ENCODE assay signal across 9 cellular contexts in the genomic region with DNA sequence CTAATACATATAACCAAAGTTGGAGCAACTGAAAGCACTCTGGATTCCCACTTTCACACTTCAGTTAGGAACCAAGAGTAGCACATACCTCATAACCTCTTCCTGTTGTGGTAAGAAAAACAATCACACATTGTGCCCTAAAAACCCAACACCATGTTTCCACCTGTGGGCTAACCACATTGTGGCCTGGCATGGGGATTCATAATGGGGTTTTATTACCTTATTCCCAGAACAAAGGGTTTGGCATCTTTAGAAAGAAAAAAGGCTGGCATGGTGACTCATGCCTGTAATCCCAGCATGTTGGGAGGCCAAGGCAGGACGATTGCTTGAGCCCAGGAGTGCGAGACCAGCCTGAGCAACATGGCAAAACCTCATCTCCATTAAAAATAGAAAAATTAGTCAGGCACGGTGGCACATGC.
DNase-seq lines count a peak whose midpoint lies in the region; ATAC-seq and TF ChIP-seq lines count a peak whose summit lies in the region.
"Had no signal": no experiment of that assay in that cellular context is flagged by ENCODE, and none has a peak within 500 bp of the region (broad histone marks: within the 10 kb centered on the region; RNA-seq: fewer than 3 reads in every experiment).

No MANE protein-coding gene starts in this region.

- H3F3A ChIP-seq in PC-3 (ENCODE audit: low read length, unreplicated experiment) = no peaks in the 10 kb centered on the region

- 0 out of 2 replicates have a peak overlapping the region, but pooled peaks have one; percentile 3 for H3K4me2 ChIP-seq in PC-3 (ENCODE audit: low read length)

- H3K4me3 Mint-ChIP-seq in activated naive CD8-positive, alpha-beta T cell treated with anti-CD3 and anti-CD28 coated beads, Interleukin-2, amount 50 U/mL, for 24 hours = peak overlapping the region; percentile 60

- H2AFZ ChIP-seq in PC-3 (ENCODE audit: low read length) = no peak overlapping the region

- H3K27ac ChIP-seq in PC-3 (ENCODE audit: low read length) (no peak overlapping the region), Peyer's patch (no peak overlapping the region)

- no peaks in the 10 kb centered on the region for H3K9me3 Mint-ChIP-seq in activated naive CD8-positive, alpha-beta T cell treated with anti-CD3 and anti-CD28 coated beads, Interleukin-2, amount 50 U/mL, for 24 hours

- peaks cover 17% of the 10 kb centered on the region for H3K4me1 Mint-ChIP-seq in activated naive CD8-positive, alpha-beta T cell treated with anti-CD3 and anti-CD28 coated beads, Interleukin-2, amount 50 U/mL, for 24 hours

- H4K20me1 ChIP-seq in PC-3 (ENCODE audit: low read length) = no peaks in the 10 kb centered on the region

- ATAC-seq in PC-3 = peak; percentile 94
- peak; percentile 83 for ATAC-seq in activated naive CD8-positive, alpha-beta T cell treated with anti-CD3 and anti-CD28 coated beads, Interleukin-2, amount 50 U/mL, for 24 hours

- peaks cover 1% of the 10 kb centered on the region for H3K36me3 Mint-ChIP-seq in activated naive CD8-positive, alpha-beta T cell treated with anti-CD3 and anti-CD28 coated beads, Interleukin-2, amount 50 U/mL, for 24 hours (ENCODE audit: low read depth)

- POLR2A ChIA-PET in PC-3 (lab: Charles Lee; ENCODE audit: unreplicated experiment) = no interaction called here

- TF ChIP-seq POLR2A in Peyer's patch (IDR thresholded peaks at IDR 0.05) = no peak

- H3K36me3 ChIP-seq in PC-3 (ENCODE audit: low read depth, low read length) (no peaks in the 10 kb centered on the region), Peyer's patch (no peaks in the 10 kb centered on the region)

- TF ChIP-seq CTCF in PC-3 (conservative IDR thresholded peaks at IDR 0.05; ENCODE audit: low read depth, low read length) = no peak
- no peak for TF ChIP-seq CTCF in Peyer's patch (IDR thresholded peaks at IDR 0.05)

- peaks cover 82% of the 10 kb centered on the region for H3K27me3 Mint-ChIP-seq in activated naive CD8-positive, alpha-beta T cell treated with anti-CD3 and anti-CD28 coated beads, Interleukin-2, amount 50 U/mL, for 24 hours

- H3K27me3 ChIP-seq in PC-3 (ENCODE audit: low read length) (no peaks in the 10 kb centered on the region), Peyer's patch (no peaks in the 10 kb centered on the region)

- BruUV-seq in PC-3 (replicated peaks; lab: Mats Ljungman, UMichigan) = no TSS peak

- DNase-seq in activated CD4-positive, alpha-beta T cell treated with anti-CD3 and anti-CD28 coated beads for 48 hours = peak; percentile 77
- no peak for DNase-seq in activated CD4-positive, alpha-beta T cell treated with anti-CD3 and anti-CD28 coated beads for 4 hours
- DNase-seq in PC-3 = peak; percentile 86
- DNase-seq in activated naive CD8-positive, alpha-beta T cell treated with anti-CD3 and anti-CD28 coated beads, Interleukin-2, amount 50 U/mL, for 24 hours = peak; percentile 77
- peak; percentile 83 for DNase-seq in stimulated activated CD8-positive, alpha-beta memory T cell treated with anti-CD3 and anti-CD28 coated beads, Interleukin-4, amount 100 ng/mL, for 48 hours
- no peak for DNase-seq in DMS 273 (lab: John Stamatoyannopoulos, UW; ENCODE audit: unreplicated experiment)
- no peak for DNase-seq in Peyer's patch
- DNase-seq in head of caudate nucleus = no peak
- DNase-seq: midbrain had no signal

- H3K9me3 ChIP-seq in PC-3 (ENCODE audit: low read length) = no peaks in the 10 kb centered on the region
- no peaks in the 10 kb centered on the region for H3K9me3 ChIP-seq in Peyer's patch

- CTCF ChIA-PET in PC-3 (lab: Charles Lee) = no interaction called here

- H3K4me1 ChIP-seq in PC-3 (ENCODE audit: insufficient read depth, low read length) (peaks cover 12% of the 10 kb centered on the region), Peyer's patch (no peaks in the 10 kb centered on the region)

- intact Hi-C loops in PC-3 (cut with micrococcal nuclease) = no loop called here
- intact Hi-C loops in head of caudate nucleus (cut with DNase I) = no loop called here

- H3K4me3 ChIP-seq in PC-3 (ENCODE audit: low read length) (no peak overlapping the region), Peyer's patch (no peak overlapping the region)

- no peak overlapping the region for H3K9ac ChIP-seq in PC-3 (ENCODE audit: low read length)

- H3K27ac Mint-ChIP-seq in activated naive CD8-positive, alpha-beta T cell treated with anti-CD3 and anti-CD28 coated beads, Interleukin-2, amount 50 U/mL, for 24 hours = peak overlapping the region; percentile 97

- no peaks in the 10 kb centered on the region for H3K79me2 ChIP-seq in PC-3 (ENCODE audit: low read length)

- H3K9me2 ChIP-seq in PC-3 (replicated peaks; ENCODE audit: low read length) = no peaks in the 10 kb centered on the region

Comparison
In these comparisons a context has a peak if more than half of its experiments do, and no peak if none do; other contexts are left out.
1. DNase-seq: peak in activated CD4-positive, alpha-beta T cell treated with anti-CD3 and anti-CD28 coated beads for 48 hours (single experiment), PC-3 (single experiment), activated naive CD8-positive, alpha-beta T cell treated with anti-CD3 and anti-CD28 coated beads, Interleukin-2, amount 50 U/mL, for 24 hours (single experiment) and stimulated activated CD8-positive, alpha-beta memory T cell treated with anti-CD3 and anti-CD28 coated beads, Interleukin-4, amount 100 ng/mL, for 48 hours (single experiment); none in activated CD4-positive, alpha-beta T cell treated with anti-CD3 and anti-CD28 coated beads for 4 hours (0 of 2), DMS 273 (single experiment), Peyer's patch (0 of 3) and head of caudate nucleus (0 of 42).